In the genomic region with DNA sequence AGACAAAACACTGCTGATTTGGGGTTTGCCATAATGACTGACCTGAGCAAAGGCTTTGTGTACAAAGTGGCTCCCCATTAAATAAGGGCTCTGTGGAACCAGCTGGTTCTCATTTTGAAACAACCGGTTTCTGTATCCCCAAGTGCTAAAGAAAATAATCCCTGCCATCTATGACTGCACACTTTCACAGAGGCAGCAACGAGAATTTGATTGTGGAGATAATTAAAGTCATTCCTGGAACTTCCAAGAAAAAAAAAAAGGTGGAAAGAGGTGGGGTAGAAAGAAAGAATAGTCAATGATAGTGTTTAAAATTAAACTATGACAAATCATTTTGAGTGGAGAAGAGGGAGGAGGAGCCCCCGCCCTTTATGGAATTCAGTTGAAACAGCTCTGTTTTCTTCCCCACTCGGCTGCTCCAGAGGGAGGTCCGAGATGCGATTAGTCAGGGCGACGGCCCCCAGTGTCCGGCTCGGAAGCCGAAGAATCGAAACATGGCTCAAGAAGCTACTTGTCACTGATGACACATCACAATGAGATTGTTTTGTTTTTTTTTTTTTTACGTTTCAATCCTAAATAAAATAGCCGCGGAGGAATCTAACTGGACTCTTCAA, we compare ENCODE assay signal across 8 cellular contexts. TPM values are rescaled to one million over a fixed set of nuclear protein-coding genes. Genes with fewer than 3 reads are reported as not detected.
DNase-seq lines count a peak whose midpoint lies in the region; ATAC-seq and TF ChIP-seq lines count a peak whose summit lies in the region.

No MANE protein-coding gene starts in this region.

- H3K27ac Mint-ChIP-seq in Calu3 (ENCODE audit: unreplicated experiment): no peak overlapping the region

- peaks cover 36% of the 10 kb centered on the region for H3K27me3 Mint-ChIP-seq in Calu3 (ENCODE audit: unreplicated experiment)
- peaks cover 35% of the 10 kb centered on the region for H3K27me3 Mint-ChIP-seq in activated T-cell treated with anti-CD3 and anti-CD28 coated beads, Interleukin-2, amount 50 U/mL, for 4 hours (ENCODE audit: low read depth)

- no peaks in the 10 kb centered on the region for H3K36me3 Mint-ChIP-seq in Calu3 (ENCODE audit: insufficient read depth, unreplicated experiment)
- H3K36me3 Mint-ChIP-seq in activated T-cell treated with anti-CD3 and anti-CD28 coated beads, Interleukin-2, amount 50 U/mL, for 4 hours (ENCODE audit: insufficient read depth): no peaks in the 10 kb centered on the region

- DNase-seq in Calu3 (no peak), T1000 (lab: John Stamatoyannopoulos, UW) (peak; percentile 44), foreskin fibroblast (peak; percentile 82), retina (peak; percentile 53), NCI-H146 (lab: John Stamatoyannopoulos, UW) (no peak), NCI-H1436 (lab: John Stamatoyannopoulos, UW) (no peak), HT-29 (ENCODE audit: low spot score) (no peak)
- no peak for DNase-seq in activated T-cell treated with anti-CD3 and anti-CD28 coated beads, Interleukin-2, amount 50 U/mL, for 4 hours

- no peaks in the 10 kb centered on the region for H3K9me3 Mint-ChIP-seq in Calu3 (ENCODE audit: low read depth, unreplicated experiment)
- no peaks in the 10 kb centered on the region for H3K9me3 Mint-ChIP-seq in activated T-cell treated with anti-CD3 and anti-CD28 coated beads, Interleukin-2, amount 50 U/mL, for 4 hours

- intact Hi-C loops in Calu3 (cut with micrococcal nuclease; ENCODE audit: unreplicated experiment): no loop called here

- no TSS peak for BruUV-seq in Calu3 (replicated peaks; lab: Mats Ljungman, UMichigan)

- H3K4me1 Mint-ChIP-seq in Calu3 (ENCODE audit: low read depth, unreplicated experiment): no peaks in the 10 kb centered on the region
- no peaks in the 10 kb centered on the region for H3K4me1 Mint-ChIP-seq in activated T-cell treated with anti-CD3 and anti-CD28 coated beads, Interleukin-2, amount 50 U/mL, for 4 hours (ENCODE audit: low read depth)

- no peak for ATAC-seq in activated T-cell treated with anti-CD3 and anti-CD28 coated beads, Interleukin-2, amount 50 U/mL, for 4 hours

- H3K4me3 ChIP-seq in foreskin fibroblast (ENCODE audit: low read depth in 1 of 2, low read length in 2 of 2): peak overlapping the region; percentile 25 to 30

- CTCF ChIA-PET in Calu3 (lab: Charles Lee): interaction anchor here (0.6 to 1.0 kb wide), 4 partner anchors 13 to 807 kb away, joined by 3 to 6 read pairs (median 4); no protein-coding TSS in a partner anchor

- peak overlapping the region; percentile 6 for H3K4me3 Mint-ChIP-seq in Calu3 (ENCODE audit: low read depth, unreplicated experiment)
- no peak overlapping the region for H3K4me3 Mint-ChIP-seq in activated T-cell treated with anti-CD3 and anti-CD28 coated beads, Interleukin-2, amount 50 U/mL, for 4 hours

- TF ChIP-seq CTCF in Calu3 (IDR thresholded peaks at IDR 0.05; ENCODE audit: unreplicated experiment): no peak
- no peak for TF ChIP-seq CTCF in foreskin fibroblast (IDR thresholded peaks at IDR 0.05; ENCODE audit: low read depth, low read length)

RNA-seq across cellular contexts. Expression of a gene that starts 38.4 kb away (rescaled TPM):
- not detected in 2 replicates for total RNA-seq in Calu3 (2022)
- total RNA-seq in activated T-cell treated with anti-CD3 and anti-CD28 coated beads, Interleukin-2, amount 50 U/mL, for 4 hours: under 1 TPM; 0.20 to 0.92 (median 0.37) TPM
- total RNA-seq in HT-29 (2014; rRNA removed; shearing (Covaris generic)): not detected in 2 replicates

Comparison
In these comparisons a context has a peak if more than half of its experiments do, and no peak if none do; other contexts are left out.
1. DNase-seq: peak in T1000 (single experiment), foreskin fibroblast (2 of 2) and retina (single experiment); none in Calu3 (single experiment), NCI-H146 (single experiment), activated T-cell treated with anti-CD3 and anti-CD28 coated beads, Interleukin-2, amount 50 U/mL, for 4 hours (single experiment), NCI-H1436 (single experiment) and HT-29 (single experiment).